Comparison of ENCODE assay signal across 10 cellular contexts in the genomic region with DNA sequence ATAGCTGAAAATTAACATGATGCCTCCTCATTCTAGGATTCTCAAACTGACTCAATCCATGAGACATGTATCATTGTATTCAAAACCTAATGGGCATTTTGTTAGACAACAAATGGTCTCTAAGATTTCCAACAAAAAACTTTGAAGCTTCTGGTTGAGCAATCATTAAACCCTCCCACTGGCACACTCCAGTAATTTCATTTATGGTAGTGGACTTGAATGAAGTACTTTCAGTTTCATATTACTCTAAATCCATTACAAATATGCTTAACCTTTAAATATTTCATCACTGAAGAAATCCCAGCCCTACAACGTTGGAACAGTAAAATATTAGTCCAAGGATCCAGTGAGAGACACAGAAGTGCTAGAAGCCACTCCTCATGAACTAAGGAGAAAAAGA. TPM values are rescaled to one million over a fixed set of nuclear protein-coding genes. Genes with fewer than 3 reads are reported as not detected.
DNase-seq lines count a peak whose midpoint lies in the region; ATAC-seq and TF ChIP-seq lines count a peak whose summit lies in the region.
"Had no signal": no experiment of that assay in that cellular context is flagged by ENCODE, and none has a peak within 500 bp of the region (broad histone marks: within the 10 kb centered on the region; RNA-seq: fewer than 3 reads in every experiment).

No MANE protein-coding gene starts in this region.

- H3K27me3 Mint-ChIP-seq in activated CD4-positive, alpha-beta T cell treated with anti-CD3 and anti-CD28 coated beads, Interleukin-2, amount 10 ng/mL, durations not matched to agents 24 days and 14 days, result peaks cover 11% of the 10 kb centered on the region
- no peaks in the 10 kb centered on the region for H3K27me3 Mint-ChIP-seq in activated naive CD8-positive, alpha-beta T cell

- no peak for TF ChIP-seq POLR2A in suprapubic skin (IDR thresholded peaks at IDR 0.05)

- H3K9me3 Mint-ChIP-seq in activated CD4-positive, alpha-beta T cell treated with anti-CD3 and anti-CD28 coated beads, Interleukin-2, amount 10 ng/mL, durations not matched to agents 24 days and 14 days, result peaks cover 15% of the 10 kb centered on the region
- no peaks in the 10 kb centered on the region for H3K9me3 Mint-ChIP-seq in activated naive CD8-positive, alpha-beta T cell (ENCODE audit: low read depth)

- peaks cover 4% of the 10 kb centered on the region for H3K36me3 Mint-ChIP-seq in activated CD4-positive, alpha-beta T cell treated with anti-CD3 and anti-CD28 coated beads, Interleukin-2, amount 10 ng/mL, durations not matched to agents 24 days and 14 days (ENCODE audit: low read depth)
- H3K36me3 Mint-ChIP-seq in activated naive CD8-positive, alpha-beta T cell, result no peaks in the 10 kb centered on the region

- ATAC-seq in HG03565 (IDR thresholded peaks at IDR 0.05; ENCODE audit: unreplicated experiment) (no peak), GM18873 (IDR thresholded peaks at IDR 0.05; ENCODE audit: low FRiP score, unreplicated experiment) (no peak)

- H3K4me3 Mint-ChIP-seq in activated CD4-positive, alpha-beta T cell treated with anti-CD3 and anti-CD28 coated beads, Interleukin-2, amount 10 ng/mL, durations not matched to agents 24 days and 14 days, result peak overlapping the region; percentile 73
- peak overlapping the region; percentile 82 for H3K4me3 Mint-ChIP-seq in activated naive CD8-positive, alpha-beta T cell
- H3K4me3 Mint-ChIP-seq: neural crest cell had no signal

- DNase-seq in activated CD4-positive, alpha-beta T cell treated with anti-CD3 and anti-CD28 coated beads, Interleukin-2, amount 10 ng/mL, durations not matched to agents 24 days and 14 days, result no peak
- no peak for DNase-seq in activated CD4-positive, alpha-beta T cell treated with anti-CD3 and anti-CD28 coated beads for 48 hours
- peak; percentile 67 for DNase-seq in iris pigment epithelial cell (ENCODE audit: low read depth)
- DNase-seq in suprapubic skin (ENCODE audit: low spot score in 2 of 2), result no peak
- DNase-seq in NCI-H748 treated with DMSO at 0.1 percent for 48 hours (lab: John Stamatoyannopoulos, UW), result no peak
- DNase-seq: testis had no signal

- peak overlapping the region; percentile 30 for H3K27ac Mint-ChIP-seq in activated CD4-positive, alpha-beta T cell treated with anti-CD3 and anti-CD28 coated beads, Interleukin-2, amount 10 ng/mL, durations not matched to agents 24 days and 14 days
- peak overlapping the region; percentile 78 for H3K27ac Mint-ChIP-seq in activated naive CD8-positive, alpha-beta T cell

- H3K4me3 ChIP-seq in suprapubic skin, result peak overlapping the region; percentile 29

- peaks cover 8% of the 10 kb centered on the region for H3K4me1 ChIP-seq in suprapubic skin

- H3K27ac ChIP-seq in suprapubic skin, result no peak overlapping the region

- H3K36me3 ChIP-seq in suprapubic skin, result no peaks in the 10 kb centered on the region

- no peaks in the 10 kb centered on the region for H3K27me3 ChIP-seq in suprapubic skin
- H3K27me3 ChIP-seq: testis had no signal

- WGBS in suprapubic skin, result 3% methylated on average over 1 of the region's 1 CpG

- no peaks in the 10 kb centered on the region for H3K9me3 ChIP-seq in suprapubic skin
- H3K9me3 ChIP-seq: testis had no signal

- no peak for TF ChIP-seq EP300 in suprapubic skin (IDR thresholded peaks at IDR 0.05)

- H3K4me1 Mint-ChIP-seq in activated CD4-positive, alpha-beta T cell treated with anti-CD3 and anti-CD28 coated beads, Interleukin-2, amount 10 ng/mL, durations not matched to agents 24 days and 14 days, result peaks cover 20% of the 10 kb centered on the region
- peaks cover 21% of the 10 kb centered on the region for H3K4me1 Mint-ChIP-seq in activated naive CD8-positive, alpha-beta T cell (ENCODE audit: low read depth)
- H3K4me1 Mint-ChIP-seq: neural crest cell had no signal

- TF ChIP-seq CTCF in suprapubic skin (IDR thresholded peaks at IDR 0.05), result no peak

- intact Hi-C loops in activated CD4-positive, alpha-beta T cell treated with anti-CD3 and anti-CD28 coated beads, Interleukin-2, amount 10 ng/mL, durations not matched to agents 24 days and 14 days (cut with micrococcal nuclease), result no loop called here

RNA-seq across cellular contexts. Expression of a gene that starts 43.5 kb away (rescaled TPM):
- 0.40 and 0.50 TPM in 2 replicates for total RNA-seq in activated CD4-positive, alpha-beta T cell treated with anti-CD3 and anti-CD28 coated beads, Interleukin-2, amount 10 ng/mL, durations not matched to agents 24 days and 14 days
- under 1 TPM; 0.26 to 0.64 (median 0.56) TPM for total RNA-seq in suprapubic skin
- total RNA-seq: neural crest cell had no signal
